22 cellular contexts compared by ENCODE assay signal in the genomic region with DNA sequence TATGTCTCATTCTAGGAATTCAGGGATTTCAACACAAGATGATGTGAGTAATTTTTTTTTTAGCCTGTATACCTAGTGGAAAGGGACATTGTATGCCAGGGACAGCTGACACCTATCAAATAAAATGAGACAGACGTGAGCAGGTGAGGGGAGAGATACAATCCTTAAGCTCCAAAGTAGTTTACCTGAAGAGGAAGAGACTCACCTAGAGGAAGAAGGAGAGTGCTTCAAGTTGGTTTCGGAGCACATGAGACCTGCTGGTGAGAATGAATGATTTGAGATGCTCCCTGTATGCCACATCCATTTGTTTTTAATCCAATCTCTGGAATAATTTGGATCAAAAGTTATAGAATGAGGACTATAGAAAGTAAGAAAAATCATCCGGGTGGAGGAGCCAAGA.
DNase-seq lines count a peak whose midpoint lies in the region; ATAC-seq and TF ChIP-seq lines count a peak whose summit lies in the region.
"Had no signal": no experiment of that assay in that cellular context is flagged by ENCODE, and none has a peak within 500 bp of the region (broad histone marks: within the 10 kb centered on the region; RNA-seq: fewer than 3 reads in every experiment).

No MANE protein-coding gene starts in this region.

- H3K4me1 ChIP-seq in iPS DF 6.9 (ENCODE audit: control insufficient read depth, insufficient read depth, low read length) = no peaks in the 10 kb centered on the region
- no peaks in the 10 kb centered on the region for H3K4me1 ChIP-seq in trophoblast cell (ENCODE audit: control insufficient read depth in 1 of 2, insufficient read depth in 2 of 2, low read length in 2 of 2)
- H3K4me1 ChIP-seq: heart left ventricle, upper lobe of left lung had no signal

- no peak overlapping the region for H4K91ac ChIP-seq in trophoblast cell (ENCODE audit: low read depth, low read length)

- peak overlapping the region; percentile 37 for H3K14ac ChIP-seq in trophoblast cell (ENCODE audit: low read length)

- no peak overlapping the region for H3K27ac ChIP-seq in iPS DF 6.9 (ENCODE audit: low read length)
- no peak overlapping the region for H3K27ac ChIP-seq in trophoblast cell (ENCODE audit: low read depth, low read length)
- H3K27ac ChIP-seq: heart left ventricle, upper lobe of left lung had no signal

- H3K4me3 ChIP-seq in iPS DF 6.9 (ENCODE audit: low read length) (peak overlapping the region; percentile 39; the same call in 1 of the 2 replicates), trophoblast cell (ENCODE audit: low read depth, low read length) (no peak overlapping the region)
- H3K4me3 ChIP-seq: heart left ventricle, upper lobe of left lung had no signal

- H3K36me3 ChIP-seq in iPS DF 6.9 (ENCODE audit: control insufficient read depth, insufficient read depth, low read length) (no peaks in the 10 kb centered on the region), trophoblast cell (ENCODE audit: control insufficient read depth in 1 of 2, insufficient read depth in 2 of 2, low read length in 2 of 2) (no peaks in the 10 kb centered on the region)
- H3K36me3 ChIP-seq: heart left ventricle, upper lobe of left lung had no signal

- H3K27me3 ChIP-seq in iPS DF 6.9 (ENCODE audit: control insufficient read depth, insufficient read depth, low read length) (no peaks in the 10 kb centered on the region), trophoblast cell (ENCODE audit: insufficient read depth, low read length) (no peaks in the 10 kb centered on the region)
- H3K27me3 ChIP-seq: heart left ventricle, upper lobe of left lung had no signal

- H4K8ac ChIP-seq in trophoblast cell (ENCODE audit: low read depth, low read length) = no peak overlapping the region

- H3K4me2 ChIP-seq in trophoblast cell (ENCODE audit: low read length) = peak overlapping the region; percentile 9

- H3K9me3 ChIP-seq in iPS DF 6.9 (ENCODE audit: control insufficient read depth, insufficient read depth, low read length) = no peaks in the 10 kb centered on the region
- H3K9me3 ChIP-seq in trophoblast cell (ENCODE audit: insufficient read depth, low read depth, low read length) = no peaks in the 10 kb centered on the region
- H3K9me3 ChIP-seq: heart left ventricle had no signal

- no peak overlapping the region for H3K18ac ChIP-seq in trophoblast cell (ENCODE audit: low read length)

- H2BK120ac ChIP-seq in trophoblast cell (ENCODE audit: insufficient read depth, low read length, poor library complexity) = no peak overlapping the region

- in situ Hi-C loops in GM13976 (cut with MboI; ENCODE audit: low sequenced_read_pairs, unreplicated experiment) = no loop called here

- H4K12ac ChIP-seq in trophoblast cell (ENCODE audit: low read depth, low read length) = no peak overlapping the region

- H3K9ac ChIP-seq in trophoblast cell (ENCODE audit: low read length) = no peak overlapping the region

- no peak for TF ChIP-seq CTCF in GM13976 (IDR thresholded peaks at IDR 0.05; ENCODE audit: borderline replicate concordance, control extremely low read depth, extremely low read depth, insufficient read depth, missing control alignments)
- no peak for TF ChIP-seq CTCF in omental fat pad (IDR thresholded peaks at IDR 0.05)

- H3K4ac ChIP-seq in trophoblast cell (ENCODE audit: low read depth, low read length) = no peak overlapping the region

- no peak overlapping the region for H2BK5ac ChIP-seq in trophoblast cell (ENCODE audit: low read depth, low read length, poor library complexity)

- H3K79me1 ChIP-seq in trophoblast cell (ENCODE audit: low read length) = no peaks in the 10 kb centered on the region

- H2AK5ac ChIP-seq in trophoblast cell (ENCODE audit: low read length) = no peak overlapping the region

- H3K23ac ChIP-seq in trophoblast cell (ENCODE audit: low read length) = no peak overlapping the region

- H3K79me2 ChIP-seq in trophoblast cell (ENCODE audit: control insufficient read depth, insufficient read depth, low read length, poor library complexity) = no peaks in the 10 kb centered on the region

- H2AFZ ChIP-seq in trophoblast cell (ENCODE audit: insufficient read depth, low read length, poor library complexity) = no peak overlapping the region

- no peak for ATAC-seq in omental fat pad (ENCODE audit: low FRiP score)
- ATAC-seq in HG03520 (IDR thresholded peaks at IDR 0.05; ENCODE audit: unreplicated experiment) = no peak
- ATAC-seq: activated CD4-positive, alpha-beta T cell treated with anti-CD3 and anti-CD28 coated beads for 36 hours; activated CD8-positive, alpha-beta memory T cell treated with anti-CD3 and anti-CD28 coated beads, Interleukin-2, amount 10 ng/mL, durations not matched to agents 7 days and 5 days; heart left ventricle; left cardiac atrium; PC-3; right cardiac atrium had no signal

- H2BK12ac ChIP-seq in trophoblast cell (ENCODE audit: low read length) = no peak overlapping the region

- DNase-seq in GM13976 (ENCODE audit: low spot score) (peak; percentile 3), NCI-H345 (lab: John Stamatoyannopoulos, UW) (peak; percentile 33), iPS DF 6.9 (ENCODE audit: low read depth, low spot score) (no peak), trophoblast cell (no peak), omental fat pad (ENCODE audit: low spot score) (no peak), hippocampal formation (lab: John Stamatoyannopoulos, UW) (no peak)
- DNase-seq: activated CD4-positive, alpha-beta T cell treated with anti-CD3 and anti-CD28 coated beads for 36 hours; activated CD8-positive, alpha-beta memory T cell treated with anti-CD3 and anti-CD28 coated beads, Interleukin-2, amount 10 ng/mL, durations not matched to agents 7 days and 5 days; activated effector memory CD4-positive, alpha-beta T cell treated with Interleukin-2 at 50 U/mL for 16 hours; effector memory CD4-positive, alpha-beta T cell; heart left ventricle; Karpas-422; left cardiac atrium; NCI-H1105; NCI-H748 treated with DMSO at 0.1 percent for 48 hours; nucleus accumbens; PC-3; right cardiac atrium; stimulated activated CD4-positive, alpha-beta T cell treated with anti-CD3 and anti-CD28 coated beads, Interleukin-15, amount 100 ng/mL, for 24 hours; stimulated activated naive CD4-positive, alpha-beta T cell had no signal

- no CpG with 5 or more reads among the region's 3 CpGs for WGBS in iPS DF 6.9 (ENCODE audit: insufficient coverage, insufficient read length)
- no CpG with 5 or more reads among the region's 3 CpGs for WGBS in trophoblast cell (ENCODE audit: extremely low coverage, insufficient coverage, insufficient read length)

Comparison
In these comparisons a context has a peak if more than half of its experiments do, and no peak if none do; other contexts are left out.
1. DNase-seq: peak in GM13976 (single experiment) and NCI-H345 (single experiment); none in iPS DF 6.9 (single experiment), trophoblast cell (0 of 2), omental fat pad (single experiment) and hippocampal formation (0 of 2).